ENCODE assay signal across 8 cellular contexts in the genomic region with DNA sequence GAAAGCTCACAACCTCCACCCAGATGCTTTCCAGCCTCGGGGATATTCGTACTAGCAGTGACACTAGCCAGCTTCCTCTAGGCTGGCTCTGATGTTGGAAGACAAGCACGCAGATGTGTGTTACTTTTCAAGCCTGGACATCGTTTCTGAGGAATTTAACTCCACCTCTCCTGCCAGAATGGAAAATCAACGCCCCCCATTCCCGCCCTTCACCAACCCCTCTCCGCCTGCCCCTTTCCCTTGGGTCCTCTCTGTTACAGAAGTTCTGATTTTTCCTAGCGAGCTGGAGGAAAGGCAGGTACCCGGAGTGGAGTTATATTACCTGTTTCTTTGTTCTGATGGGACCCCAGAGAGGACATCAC. TPM values are rescaled to one million over a fixed set of nuclear protein-coding genes. Genes with fewer than 3 reads are reported as not detected.
DNase-seq lines count a peak whose midpoint lies in the region; ATAC-seq, FAIRE-seq and TF ChIP-seq lines count a peak whose summit lies in the region.

No MANE protein-coding gene starts in this region.

- H3K4me1 ChIP-seq in DND-41 (ENCODE audit: insufficient read depth, low read length): peaks cover 44% of the 10 kb centered on the region

- no peaks in the 10 kb centered on the region for H3K27me3 ChIP-seq in DND-41 (ENCODE audit: insufficient read depth, low read length, poor library complexity)

- peak overlapping the region; percentile 97 to 100 for H3K27ac Mint-ChIP-seq in stimulated activated naive CD8-positive, alpha-beta T cell treated with anti-CD3 and anti-CD28 coated beads, Interleukin-15, amount 100 ng/mL, for 72 hours

- peaks cover 7% of the 10 kb centered on the region for H3K36me3 ChIP-seq in DND-41 (ENCODE audit: insufficient read depth, low read length)

- FAIRE-seq in H54 (lab: Jason Lieb, UNC): peak; percentile 15

- H3K4me1 Mint-ChIP-seq in stimulated activated naive CD8-positive, alpha-beta T cell treated with anti-CD3 and anti-CD28 coated beads, Interleukin-15, amount 100 ng/mL, for 72 hours: peaks cover 39% of the 10 kb centered on the region

- no peaks in the 10 kb centered on the region; the same call in 1 of the 2 replicates for H4K20me1 ChIP-seq in DND-41 (ENCODE audit: insufficient read depth, low read length)

- H2AFZ ChIP-seq in DND-41 (ENCODE audit: low read depth, low read length): peak overlapping the region; percentile 100

- no peaks in the 10 kb centered on the region for H3K27me3 Mint-ChIP-seq in stimulated activated naive CD8-positive, alpha-beta T cell treated with anti-CD3 and anti-CD28 coated beads, Interleukin-15, amount 100 ng/mL, for 72 hours

- H3K9me3 ChIP-seq in DND-41 (ENCODE audit: insufficient read depth, low read length, severe bottlenecking): no peaks in the 10 kb centered on the region

- H3K79me2 ChIP-seq in DND-41 (ENCODE audit: insufficient read depth, low read length): peaks cover 70% of the 10 kb centered on the region

- peak; percentile 36 for ATAC-seq in DND-41 (ENCODE audit: insufficient read depth, low read depth)
- peak; percentile 43 for ATAC-seq in left colon
- no peak for ATAC-seq in stimulated activated naive CD8-positive, alpha-beta T cell treated with anti-CD3 and anti-CD28 coated beads, Interleukin-15, amount 100 ng/mL, for 72 hours
- no peak for ATAC-seq in HG03095 (IDR thresholded peaks at IDR 0.05; ENCODE audit: unreplicated experiment)

- H3K4me2 ChIP-seq in DND-41 (ENCODE audit: insufficient read depth, low read length): peak overlapping the region; percentile 81

- peak overlapping the region; percentile 94 to 99 for H3K4me3 Mint-ChIP-seq in stimulated activated naive CD8-positive, alpha-beta T cell treated with anti-CD3 and anti-CD28 coated beads, Interleukin-15, amount 100 ng/mL, for 72 hours

- H3K27ac ChIP-seq in DND-41 (ENCODE audit: low read length): peak overlapping the region; percentile 91

- peak overlapping the region; percentile 92 to 99 for H3K4me3 ChIP-seq in DND-41 (ENCODE audit: low read depth in 1 of 2, low read length in 2 of 2)

- TF ChIP-seq CTCF in DND-41 (IDR thresholded peaks at IDR 0.05; ENCODE audit: borderline replicate concordance, extremely low read depth, low read length, poor library complexity, severe bottlenecking): no peak

- H3K9me3 Mint-ChIP-seq in stimulated activated naive CD8-positive, alpha-beta T cell treated with anti-CD3 and anti-CD28 coated beads, Interleukin-15, amount 100 ng/mL, for 72 hours: no peaks in the 10 kb centered on the region

- DNase-seq in DND-41: peak; percentile 47
- no peak for DNase-seq in H54 (ENCODE audit: insufficient read length, low spot score)
- DNase-seq in NCI-H1105 treated with DMSO at 0.1 percent for 48 hours (lab: John Stamatoyannopoulos, UW): peak; percentile 79
- peak; percentile 1 for DNase-seq in T-helper 9 cell
- peak; percentile 56 for DNase-seq in dedifferentiated amniotic fluid mesenchymal stem cell (ENCODE audit: extremely low spot score)
- peak; percentile 31 to 41 for DNase-seq in left colon
- peak in 1 of 2 donors; percentile 23 for DNase-seq in stimulated activated naive CD8-positive, alpha-beta T cell treated with anti-CD3 and anti-CD28 coated beads, Interleukin-15, amount 100 ng/mL, for 72 hours

- TF ChIP-seq POLR2A in H54 (IDR thresholded peaks at IDR 0.05; ENCODE audit: low read depth, low read length): no peak

- peak overlapping the region; percentile 85 for H3K9ac ChIP-seq in DND-41 (ENCODE audit: low read depth, low read length)

- intact Hi-C loops in left colon (cut with DNase I, micrococcal nuclease): no loop called here

RNA-seq across cellular contexts. Expression of a gene that starts 0.5 kb away (rescaled TPM):
- 100 to 1,000 TPM; 110 to 146 TPM for total RNA-seq in left colon

RNA-seq across cellular contexts. Expression of a gene that starts 45.6 kb away (rescaled TPM):
- 10 to 100 TPM; 55.2 to 59.1 TPM for total RNA-seq in left colon

Comparison
In these comparisons a context has a peak if more than half of its experiments do, and no peak if none do; other contexts are left out.
1. ATAC-seq: peak in DND-41 (single experiment) and left colon (single experiment); none in stimulated activated naive CD8-positive, alpha-beta T cell treated with anti-CD3 and anti-CD28 coated beads, Interleukin-15, amount 100 ng/mL, for 72 hours (single experiment) and HG03095 (single experiment).